Comparison of ENCODE assay signal across 8 cellular contexts in the genomic region with DNA sequence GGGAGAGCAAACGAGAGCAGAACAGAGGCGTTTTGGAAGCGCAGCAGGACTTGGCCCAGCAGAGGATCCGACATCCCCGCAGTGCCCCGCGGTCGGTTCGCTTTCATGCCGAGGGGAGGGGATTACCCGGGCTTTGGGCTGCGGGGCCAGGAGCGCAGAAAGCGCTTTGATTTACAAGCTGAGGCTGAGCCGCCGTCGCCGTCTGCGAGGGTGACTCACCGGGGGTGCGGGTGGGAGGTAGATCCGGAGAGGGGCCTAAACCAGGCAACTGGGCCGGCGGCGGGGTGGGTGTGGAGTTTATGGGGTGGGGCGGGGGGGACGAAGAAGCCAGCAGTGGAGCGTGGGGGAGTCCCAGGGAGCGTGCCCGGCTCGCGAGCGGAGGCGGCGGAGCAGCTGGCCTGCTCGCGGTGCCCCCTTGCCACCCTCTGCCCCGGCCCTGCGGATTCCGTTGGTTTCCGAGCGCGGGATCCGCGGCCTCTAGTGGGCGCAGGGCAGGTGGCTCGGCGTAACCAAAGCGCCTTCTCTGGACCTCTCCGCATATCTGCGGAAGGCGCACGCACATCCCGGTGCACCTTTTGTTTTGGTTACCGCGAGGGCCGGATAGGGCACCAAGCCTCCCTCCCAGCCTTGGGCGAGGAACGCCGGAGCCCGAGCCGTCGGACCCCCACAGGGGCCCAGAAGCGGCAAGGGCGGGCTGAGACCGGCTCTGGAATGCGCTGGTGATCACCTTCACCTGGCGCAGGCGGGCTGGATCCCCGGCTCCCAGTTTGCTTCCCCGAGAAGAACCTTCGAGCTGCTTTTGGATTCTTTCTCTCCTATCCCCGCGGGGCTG. TPM values are rescaled to one million over a fixed set of nuclear protein-coding genes. Genes with fewer than 3 reads are reported as not detected.
DNase-seq lines count a peak whose midpoint lies in the region; ATAC-seq and TF ChIP-seq lines count a peak whose summit lies in the region.

No MANE protein-coding gene starts in this region.

- H3K36me3 ChIP-seq in DOHH2 (ENCODE audit: control insufficient read depth, low read length) (no peaks in the 10 kb centered on the region), duodenal mucosa (ENCODE audit: control insufficient read depth in 1 of 2, insufficient read depth in 2 of 2, low read length in 2 of 2) (no peaks in the 10 kb centered on the region)

- CTCF ChIA-PET in activated CD4-positive, alpha-beta T cell treated with anti-CD3 and anti-CD28 coated beads, Interleukin-2, amount 10 ng/mL, durations not matched to agents 7 days and 5 days (lab: Charles Lee) = no interaction called here

- no peaks in the 10 kb centered on the region for H3K9me2 ChIP-seq in DOHH2 (replicated peaks; ENCODE audit: control insufficient read depth, low read length)

- peaks cover 24% of the 10 kb centered on the region for H3K4me1 Mint-ChIP-seq in activated CD4-positive, alpha-beta T cell treated with anti-CD3 and anti-CD28 coated beads, Interleukin-2, amount 10 ng/mL, durations not matched to agents 7 days and 5 days
- peaks cover 12% of the 10 kb centered on the region for H3K4me1 Mint-ChIP-seq in memory B cell

- peaks cover 67% of the 10 kb centered on the region for H3K27me3 Mint-ChIP-seq in activated CD4-positive, alpha-beta T cell treated with anti-CD3 and anti-CD28 coated beads, Interleukin-2, amount 10 ng/mL, durations not matched to agents 7 days and 5 days
- peaks cover 19% of the 10 kb centered on the region for H3K27me3 Mint-ChIP-seq in memory B cell

- H3K27ac ChIP-seq in DOHH2 (ENCODE audit: low read depth, low read length) (no peak overlapping the region), duodenal mucosa (ENCODE audit: low read depth, low read length) (no peak overlapping the region)

- H3K27me3 ChIP-seq in DOHH2 (ENCODE audit: control insufficient read depth, low read length) (peaks cover 17% of the 10 kb centered on the region), duodenal mucosa (ENCODE audit: control insufficient read depth in 1 of 2, insufficient read depth in 2 of 2, low read length in 2 of 2) (peaks cover 35 to 41% of the 10 kb centered on the region in 2 donors)

- H3K4me3 ChIP-seq in DOHH2 (ENCODE audit: low read length) (peak overlapping the region; percentile 93), duodenal mucosa (ENCODE audit: low read depth in 1 of 2, low read length in 2 of 2) (peak overlapping the region; percentile 84 to 88)

- H3K9me3 Mint-ChIP-seq in activated CD4-positive, alpha-beta T cell treated with anti-CD3 and anti-CD28 coated beads, Interleukin-2, amount 10 ng/mL, durations not matched to agents 7 days and 5 days = no peaks in the 10 kb centered on the region
- no peaks in the 10 kb centered on the region for H3K9me3 Mint-ChIP-seq in memory B cell

- H4K20me1 ChIP-seq in DOHH2 (ENCODE audit: control insufficient read depth, insufficient read depth, low read depth, low read length) = no peaks in the 10 kb centered on the region

- peaks cover 13% of the 10 kb centered on the region for H3K4me1 ChIP-seq in DOHH2 (ENCODE audit: control insufficient read depth, low read length)
- peaks cover 0 to 25% of the 10 kb centered on the region in 2 donors for H3K4me1 ChIP-seq in duodenal mucosa (ENCODE audit: control insufficient read depth in 1 of 2, insufficient read depth in 2 of 2, low read length in 2 of 2)

- ATAC-seq in memory B cell (ENCODE audit: low read depth) = peak; percentile 60

- H3K9me3 ChIP-seq in DOHH2 (ENCODE audit: control insufficient read depth, insufficient read depth, low read length) (no peaks in the 10 kb centered on the region), duodenal mucosa (ENCODE audit: control insufficient read depth in 1 of 2, low read length in 2 of 2) (no peaks in the 10 kb centered on the region)

- H3F3A ChIP-seq in DOHH2 (ENCODE audit: control insufficient read depth, insufficient read depth) = 0 out of 2 replicates have a peak, but pooled peaks cover 6% of the 10 kb centered on the region

- H3K79me2 ChIP-seq in DOHH2 (ENCODE audit: control insufficient read depth, low read length) = no peaks in the 10 kb centered on the region

- POLR2A ChIA-PET in activated CD4-positive, alpha-beta T cell treated with anti-CD3 and anti-CD28 coated beads, Interleukin-2, amount 10 ng/mL, durations not matched to agents 7 days and 5 days (lab: Charles Lee) = interaction anchor here (0.6 kb wide), 1 partner anchor 29 kb away, joined by 6 read pairs; no protein-coding TSS in a partner anchor

- no peak overlapping the region for H3K27ac Mint-ChIP-seq in activated CD4-positive, alpha-beta T cell treated with anti-CD3 and anti-CD28 coated beads, Interleukin-2, amount 10 ng/mL, durations not matched to agents 7 days and 5 days
- H3K27ac Mint-ChIP-seq in memory B cell = no peak overlapping the region

- no peaks in the 10 kb centered on the region for H3K36me3 Mint-ChIP-seq in activated CD4-positive, alpha-beta T cell treated with anti-CD3 and anti-CD28 coated beads, Interleukin-2, amount 10 ng/mL, durations not matched to agents 7 days and 5 days (ENCODE audit: low read depth)
- H3K36me3 Mint-ChIP-seq in memory B cell = no peaks in the 10 kb centered on the region

- H3K4me2 ChIP-seq in DOHH2 (ENCODE audit: low read length) = peak overlapping the region; percentile 97

- no peak overlapping the region for H3K9ac ChIP-seq in duodenal mucosa (ENCODE audit: low read depth in 1 of 2, low read length in 2 of 2)

- in situ Hi-C loops in KBM-7 (cut with MboI; ENCODE audit: low pct_unique_long_range_greater_than_20kb, low sequenced_read_pairs) = no loop called here

- TF ChIP-seq CTCF in DOHH2 (IDR thresholded peaks at IDR 0.05; ENCODE audit: low read depth, low read length, poor library complexity, severe bottlenecking) = no peak

- DNase-seq in KBM-7 (peak; percentile 48), memory B cell (ENCODE audit: low spot score in 2 of 2) (peak; percentile 30 to 40), NCI-H774 (lab: John Stamatoyannopoulos, UW) (no peak), superior temporal gyrus (ENCODE audit: extremely low spot score) (no peak)
- DNase-seq in activated CD4-positive, alpha-beta T cell treated with anti-CD3 and anti-CD28 coated beads, Interleukin-2, amount 10 ng/mL, durations not matched to agents 7 days and 5 days = peak; percentile 19
- DNase-seq in stimulated activated CD8-positive, alpha-beta memory T cell treated with anti-CD3 and anti-CD28 coated beads, Interleukin-4, amount 100 ng/mL, for 4 hours (ENCODE audit: low read depth in 2 of 2, low spot score in 1 of 2) = peak; percentile 52 to 72

- peak overlapping the region; percentile 70 for H3K4me3 Mint-ChIP-seq in activated CD4-positive, alpha-beta T cell treated with anti-CD3 and anti-CD28 coated beads, Interleukin-2, amount 10 ng/mL, durations not matched to agents 7 days and 5 days
- H3K4me3 Mint-ChIP-seq in memory B cell = peak overlapping the region; percentile 97

RNA-seq across cellular contexts. Expression of gene SIX4, which starts 2.6 kb away (rescaled TPM):
- total RNA-seq in activated CD4-positive, alpha-beta T cell treated with anti-CD3 and anti-CD28 coated beads, Interleukin-2, amount 10 ng/mL, durations not matched to agents 7 days and 5 days = under 1 TPM; 0.02 to 0.08 TPM

RNA-seq across cellular contexts. Expression of gene MNAT1, which starts 13.0 kb away (rescaled TPM):
- 10 to 100 TPM; 27.8 to 39.8 TPM for total RNA-seq in activated CD4-positive, alpha-beta T cell treated with anti-CD3 and anti-CD28 coated beads, Interleukin-2, amount 10 ng/mL, durations not matched to agents 7 days and 5 days

Comparison
In these comparisons a context has a peak if more than half of its experiments do, and no peak if none do; other contexts are left out.
1. DNase-seq: peak in KBM-7 (single experiment), activated CD4-positive, alpha-beta T cell treated with anti-CD3 and anti-CD28 coated beads, Interleukin-2, amount 10 ng/mL, durations not matched to agents 7 days and 5 days (single experiment), memory B cell (2 of 2) and stimulated activated CD8-positive, alpha-beta memory T cell treated with anti-CD3 and anti-CD28 coated beads, Interleukin-4, amount 100 ng/mL, for 4 hours (2 of 2); none in NCI-H774 (single experiment) and superior temporal gyrus (single experiment).